ENCODE assay signal across 1 cellular context in genomic region chr14:67619446-67620216, GRCh38.
TF ChIP-seq lines count a peak whose summit lies in the region.

TSS of gene ARG2 (plus strand) at chr14:67619920. CDS start at chr14:67619978, 58 bp downstream.

TF ChIP-seq in WTC11, 78 proteins besides CTCF, POLR2A, EP300 and RAD21 (continued from another document):
- no peak for TF ChIP-seq MLX (CRISPR knock-in tag; IDR thresholded peaks at IDR 0.05)
- no peak for TF ChIP-seq ZNF532 (CRISPR knock-in tag; IDR thresholded peaks at IDR 0.05; ENCODE audit: borderline replicate concordance)
- no peak for TF ChIP-seq JUN (CRISPR knock-in tag; IDR thresholded peaks at IDR 0.05)
- TF ChIP-seq ETV6 (CRISPR knock-in tag; IDR thresholded peaks at IDR 0.05), result peak; percentile 88; the same call in 1 of the 2 replicates
- TF ChIP-seq, protein P1, sequence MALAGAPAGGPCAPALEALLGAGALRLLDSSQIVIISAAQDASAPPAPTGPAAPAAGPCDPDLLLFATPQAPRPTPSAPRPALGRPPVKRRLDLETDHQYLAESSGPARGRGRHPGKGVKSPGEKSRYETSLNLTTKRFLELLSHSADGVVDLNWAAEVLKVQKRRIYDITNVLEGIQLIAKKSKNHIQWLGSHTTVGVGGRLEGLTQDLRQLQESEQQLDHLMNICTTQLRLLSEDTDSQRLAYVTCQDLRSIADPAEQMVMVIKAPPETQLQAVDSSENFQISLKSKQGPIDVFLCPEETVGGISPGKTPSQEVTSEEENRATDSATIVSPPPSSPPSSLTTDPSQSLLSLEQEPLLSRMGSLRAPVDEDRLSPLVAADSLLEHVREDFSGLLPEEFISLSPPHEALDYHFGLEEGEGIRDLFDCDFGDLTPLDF (CRISPR knock-in tag; IDR thresholded peaks at IDR 0.05), result no peak
- no peak for TF ChIP-seq TP53 (CRISPR knock-in tag; IDR thresholded peaks at IDR 0.05)
- TF ChIP-seq ZNF512 (CRISPR knock-in tag; IDR thresholded peaks at IDR 0.05; ENCODE audit: borderline replicate concordance), result no peak
- no peak for TF ChIP-seq GRHL2 (CRISPR knock-in tag; IDR thresholded peaks at IDR 0.05; ENCODE audit: insufficient replicate concordance, severe bottlenecking)
- TF ChIP-seq STAT6 (CRISPR knock-in tag; conservative IDR thresholded peaks at IDR 0.05; ENCODE audit: low read depth), result no peak
- no peak for TF ChIP-seq ESRRA (CRISPR knock-in tag; IDR thresholded peaks at IDR 0.05; ENCODE audit: borderline replicate concordance)
- TF ChIP-seq, protein P2, sequence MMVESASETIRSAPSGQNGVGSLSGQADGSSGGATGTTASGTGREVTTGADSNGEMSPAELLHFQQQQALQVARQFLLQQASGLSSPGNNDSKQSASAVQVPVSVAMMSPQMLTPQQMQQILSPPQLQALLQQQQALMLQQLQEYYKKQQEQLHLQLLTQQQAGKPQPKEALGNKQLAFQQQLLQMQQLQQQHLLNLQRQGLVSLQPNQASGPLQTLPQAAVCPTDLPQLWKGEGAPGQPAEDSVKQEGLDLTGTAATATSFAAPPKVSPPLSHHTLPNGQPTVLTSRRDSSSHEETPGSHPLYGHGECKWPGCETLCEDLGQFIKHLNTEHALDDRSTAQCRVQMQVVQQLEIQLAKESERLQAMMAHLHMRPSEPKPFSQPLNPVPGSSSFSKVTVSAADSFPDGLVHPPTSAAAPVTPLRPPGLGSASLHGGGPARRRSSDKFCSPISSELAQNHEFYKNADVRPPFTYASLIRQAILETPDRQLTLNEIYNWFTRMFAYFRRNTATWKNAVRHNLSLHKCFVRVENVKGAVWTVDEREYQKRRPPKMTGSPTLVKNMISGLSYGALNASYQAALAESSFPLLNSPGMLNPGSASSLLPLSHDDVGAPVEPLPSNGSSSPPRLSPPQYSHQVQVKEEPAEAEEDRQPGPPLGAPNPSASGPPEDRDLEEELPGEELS (CRISPR knock-in tag; IDR thresholded peaks at IDR 0.05), result no peak
- peak; percentile 52; the same call in 1 of the 2 replicates for TF ChIP-seq ARID4B (CRISPR knock-in tag; IDR thresholded peaks at IDR 0.05; ENCODE audit: borderline replicate concordance)
- no peak for TF ChIP-seq ERG (CRISPR knock-in tag; IDR thresholded peaks at IDR 0.05)
- peak; percentile 49; the same call in 1 of the 2 replicates for TF ChIP-seq NFYB (CRISPR knock-in tag; conservative IDR thresholded peaks at IDR 0.05; ENCODE audit: low read depth)
- TF ChIP-seq ZNF423 (CRISPR knock-in tag; IDR thresholded peaks at IDR 0.05), result no peak
- TF ChIP-seq, protein P3, sequence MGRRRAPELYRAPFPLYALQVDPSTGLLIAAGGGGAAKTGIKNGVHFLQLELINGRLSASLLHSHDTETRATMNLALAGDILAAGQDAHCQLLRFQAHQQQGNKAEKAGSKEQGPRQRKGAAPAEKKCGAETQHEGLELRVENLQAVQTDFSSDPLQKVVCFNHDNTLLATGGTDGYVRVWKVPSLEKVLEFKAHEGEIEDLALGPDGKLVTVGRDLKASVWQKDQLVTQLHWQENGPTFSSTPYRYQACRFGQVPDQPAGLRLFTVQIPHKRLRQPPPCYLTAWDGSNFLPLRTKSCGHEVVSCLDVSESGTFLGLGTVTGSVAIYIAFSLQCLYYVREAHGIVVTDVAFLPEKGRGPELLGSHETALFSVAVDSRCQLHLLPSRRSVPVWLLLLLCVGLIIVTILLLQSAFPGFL (CRISPR knock-in tag; IDR thresholded peaks at IDR 0.05; ENCODE audit: borderline replicate concordance), result no peak
- TF ChIP-seq USF2 (CRISPR knock-in tag; IDR thresholded peaks at IDR 0.05), result no peak; the same call in 1 of the 2 replicates
- TF ChIP-seq ZNF671 (CRISPR knock-in tag; IDR thresholded peaks at IDR 0.05), result no peak
- TF ChIP-seq, protein P4, sequence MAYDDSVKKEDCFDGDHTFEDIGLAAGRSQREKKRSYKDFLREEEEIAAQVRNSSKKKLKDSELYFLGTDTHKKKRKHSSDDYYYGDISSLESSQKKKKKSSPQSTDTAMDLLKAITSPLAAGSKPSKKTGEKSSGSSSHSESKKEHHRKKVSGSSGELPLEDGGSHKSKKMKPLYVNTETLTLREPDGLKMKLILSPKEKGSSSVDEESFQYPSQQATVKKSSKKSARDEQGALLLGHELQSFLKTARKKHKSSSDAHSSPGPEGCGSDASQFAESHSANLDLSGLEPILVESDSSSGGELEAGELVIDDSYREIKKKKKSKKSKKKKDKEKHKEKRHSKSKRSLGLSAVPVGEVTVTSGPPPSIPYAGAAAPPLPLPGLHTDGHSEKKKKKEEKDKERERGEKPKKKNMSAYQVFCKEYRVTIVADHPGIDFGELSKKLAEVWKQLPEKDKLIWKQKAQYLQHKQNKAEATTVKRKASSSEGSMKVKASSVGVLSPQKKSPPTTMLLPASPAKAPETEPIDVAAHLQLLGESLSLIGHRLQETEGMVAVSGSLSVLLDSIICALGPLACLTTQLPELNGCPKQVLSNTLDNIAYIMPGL (CRISPR knock-in tag; IDR thresholded peaks at IDR 0.05), result 0 out of 2 replicates have a peak, but pooled peaks have one; percentile 9
- no peak for TF ChIP-seq OVOL2 (CRISPR knock-in tag; IDR thresholded peaks at IDR 0.05; ENCODE audit: borderline replicate concordance)
- TF ChIP-seq NFE2L1 (CRISPR knock-in tag; IDR thresholded peaks at IDR 0.05), result no peak
- peak; percentile 71; the same call in 1 of the 2 replicates for TF ChIP-seq CBFB (CRISPR knock-in tag; IDR thresholded peaks at IDR 0.05; ENCODE audit: low read depth)
- TF ChIP-seq ELF4 (CRISPR knock-in tag; IDR thresholded peaks at IDR 0.05; ENCODE audit: low read depth), result no peak
- no peak for TF ChIP-seq ZNF138 (CRISPR knock-in tag; conservative IDR thresholded peaks at IDR 0.05)
- TF ChIP-seq IRF2 (CRISPR knock-in tag; IDR thresholded peaks at IDR 0.05; ENCODE audit: borderline replicate concordance, low read depth), result no peak
